Comparison of ENCODE assay signal across 10 cellular contexts in genomic region chr20:35457539-35457938, GRCh38. TPM values are rescaled to one million over a fixed set of nuclear protein-coding genes. Genes with fewer than 3 reads are reported as not detected.
DNase-seq lines count a peak whose midpoint lies in the region; ATAC-seq, FAIRE-seq and TF ChIP-seq lines count a peak whose summit lies in the region.
"Not testable (repeated sequence)": the region's sequence is repeated elsewhere in the genome, so short reads cannot be mapped to it uniquely, and the experiment has no call there.
"Had no signal": no experiment of that assay in that cellular context is flagged by ENCODE, and none has a peak within 500 bp of the region (broad histone marks: within the 10 kb centered on the region; RNA-seq: fewer than 3 reads in every experiment).

No MANE protein-coding gene starts in this region.

- not testable (repeated sequence) for TF ChIP-seq RAD21 in GM12878 (IDR thresholded peaks at IDR 0.05; ENCODE audit: insufficient read depth, low read depth, low read length)

- H3K27ac ChIP-seq in DOHH2 (ENCODE audit: low read depth, low read length); GM12878 (ENCODE audit: control insufficient read depth, insufficient read depth): not testable (repeated sequence)
- peak overlapping the region; percentile 22 for H3K27ac ChIP-seq in RWPE1

- in situ Hi-C loops in GM12878 (cut with MboI) = not testable (repeated sequence)

- peaks cover 30% of the 10 kb centered on the region for H3K4me1 Mint-ChIP-seq in activated naive CD8-positive, alpha-beta T cell treated with anti-CD3 and anti-CD28 coated beads, Interleukin-2, amount 10 ng/mL, durations not matched to agents 7 days and 5 days
- peaks cover 37% of the 10 kb centered on the region for H3K4me1 Mint-ChIP-seq in nephron progenitor cell
- H3K4me1 Mint-ChIP-seq in stimulated activated effector memory CD8-positive, alpha-beta T cell treated with anti-CD3 and anti-CD28 coated beads, Interleukin-12 subunit alpha, Interleukin-12 subunit beta, amount 100 ng/mL, for 72 hours = not testable (repeated sequence)

- not testable (repeated sequence) for FAIRE-seq in GM12878 (lab: Jason Lieb, UNC)

- 50% methylated on average over 2 of the region's 2 CpGs for WGBS in GM12878 (ENCODE audit: insufficient coverage, insufficient replicate concordance, low lambda C conversion rate, missing lambda C conversion rate)

- H3K9ac ChIP-seq in Loucy (ENCODE audit: low read depth, low read length, poor library complexity, severe bottlenecking) = peak overlapping the region; percentile 46
- H3K9ac ChIP-seq in GM12878 (ENCODE audit: control insufficient read depth, insufficient read depth, low read length) = not testable (repeated sequence)

- TF ChIP-seq POLR2A in GM12878 (IDR thresholded peaks at IDR 0.05; ENCODE audit: low read depth, low read length) = not testable (repeated sequence)

- not testable (repeated sequence) for H3K9me2 ChIP-seq in DOHH2 (replicated peaks; ENCODE audit: control insufficient read depth, low read length); Loucy (replicated peaks; ENCODE audit: low read depth, low read length)

- not testable (repeated sequence) for H3K27ac Mint-ChIP-seq in activated naive CD8-positive, alpha-beta T cell treated with anti-CD3 and anti-CD28 coated beads, Interleukin-2, amount 10 ng/mL, durations not matched to agents 7 days and 5 days
- H3K27ac Mint-ChIP-seq in nephron progenitor cell = peak overlapping the region; percentile 29
- H3K27ac Mint-ChIP-seq in stimulated activated effector memory CD8-positive, alpha-beta T cell treated with anti-CD3 and anti-CD28 coated beads, Interleukin-12 subunit alpha, Interleukin-12 subunit beta, amount 100 ng/mL, for 72 hours = peak overlapping the region; percentile 4

- not testable (repeated sequence) for H4K20me1 ChIP-seq in DOHH2 (ENCODE audit: control insufficient read depth, insufficient read depth, low read depth, low read length); Loucy (ENCODE audit: insufficient read depth, low read length, poor library complexity, severe bottlenecking); GM12878 (ENCODE audit: control insufficient read depth, insufficient read depth)

- DNase-seq in RWPE1 (ENCODE audit: low spot score); activated naive CD8-positive, alpha-beta T cell treated with anti-CD3 and anti-CD28 coated beads, Interleukin-2, amount 10 ng/mL, durations not matched to agents 7 days and 5 days; GM12878 (ENCODE audit: low read depth, low spot score); nephron progenitor cell; stimulated activated effector memory CD8-positive, alpha-beta T cell treated with anti-CD3 and anti-CD28 coated beads, Interleukin-12 subunit alpha, Interleukin-12 subunit beta, amount 100 ng/mL, for 72 hours (ENCODE audit: low spot score in 2 of 2): not testable (repeated sequence)

- SMC1A ChIA-PET in GM12878 (lab: Charles Lee; ENCODE audit: uncharacterized antibody, unreplicated experiment) = interaction anchor here (1.0 to 2.0 kb wide), 3 partner anchors 12 to 312 kb away, joined by 3 to 5 read pairs (median 3); no protein-coding TSS in a partner anchor

- ATAC-seq in activated naive CD8-positive, alpha-beta T cell treated with anti-CD3 and anti-CD28 coated beads, Interleukin-2, amount 10 ng/mL, durations not matched to agents 7 days and 5 days (ENCODE audit: low read depth); GM12878; stimulated activated effector memory CD8-positive, alpha-beta T cell treated with anti-CD3 and anti-CD28 coated beads, Interleukin-12 subunit alpha, Interleukin-12 subunit beta, amount 100 ng/mL, for 72 hours: not testable (repeated sequence)

- peak overlapping the region; percentile 2 for H3K4me3 Mint-ChIP-seq in activated naive CD8-positive, alpha-beta T cell treated with anti-CD3 and anti-CD28 coated beads, Interleukin-2, amount 10 ng/mL, durations not matched to agents 7 days and 5 days
- H3K4me3 Mint-ChIP-seq in nephron progenitor cell = peak overlapping the region; percentile 62
- H3K4me3 Mint-ChIP-seq in stimulated activated effector memory CD8-positive, alpha-beta T cell treated with anti-CD3 and anti-CD28 coated beads, Interleukin-12 subunit alpha, Interleukin-12 subunit beta, amount 100 ng/mL, for 72 hours = not testable (repeated sequence)

- not testable (repeated sequence) for BruUV-seq in GM12878 (replicated peaks; lab: Mats Ljungman, UMichigan)

- RAD21 ChIA-PET in GM12878 (lab: Charles Lee; ENCODE audit: unreplicated experiment) = not testable (repeated sequence)

- not testable (repeated sequence) for H2AFZ ChIP-seq in Loucy (ENCODE audit: low read length); GM12878 (ENCODE audit: control insufficient read depth, low read depth, low read length)

- not testable (repeated sequence) for H3K4me3 ChIP-seq in DOHH2 (ENCODE audit: low read length); GM12878
- peak overlapping the region; percentile 4 for H3K4me3 ChIP-seq in Loucy (ENCODE audit: low read length, poor library complexity, severe bottlenecking)

- TF ChIP-seq EP300 in GM12878 (IDR thresholded peaks at IDR 0.05; ENCODE audit: borderline replicate concordance in 1 of 2, control insufficient read depth in 1 of 2, low read depth in 2 of 2, low read length in 2 of 2) = not testable (repeated sequence)

- H3K9me3 ChIP-seq in DOHH2 (ENCODE audit: control insufficient read depth, insufficient read depth, low read length); Loucy (ENCODE audit: insufficient read depth, low read depth, low read length); GM12878 (replicated peaks; ENCODE audit: control insufficient read depth, insufficient read depth, low read length): not testable (repeated sequence)

- peaks cover 11% of the 10 kb centered on the region; the same call in 1 of the 2 replicates for H3F3A ChIP-seq in DOHH2 (ENCODE audit: control insufficient read depth, insufficient read depth)
- not testable (repeated sequence) for H3F3A ChIP-seq in Loucy (ENCODE audit: low read depth)

- H3K27me3 ChIP-seq in DOHH2 (ENCODE audit: control insufficient read depth, low read length); Loucy (ENCODE audit: insufficient read depth, low read length, poor library complexity, severe bottlenecking); GM12878 (replicated peaks in 1 of 2; ENCODE audit: control insufficient read depth in 2 of 2, insufficient read depth in 2 of 2, low read length in 1 of 2): not testable (repeated sequence)

- H3K27me3 Mint-ChIP-seq in activated naive CD8-positive, alpha-beta T cell treated with anti-CD3 and anti-CD28 coated beads, Interleukin-2, amount 10 ng/mL, durations not matched to agents 7 days and 5 days; nephron progenitor cell (ENCODE audit: low read depth, poor library complexity): not testable (repeated sequence)

- not testable (repeated sequence) for TF ChIP-seq CTCF in DOHH2 (IDR thresholded peaks at IDR 0.05; ENCODE audit: low read depth, low read length, poor library complexity, severe bottlenecking); Loucy (conservative IDR thresholded peaks at IDR 0.05; ENCODE audit: low read length); RWPE1 (conservative IDR thresholded peaks at IDR 0.05; ENCODE audit: low read depth); GM12878 (IDR thresholded peaks at IDR 0.05 in 2 of 3, conservative IDR thresholded peaks at IDR 0.05 in 1 of 3; ENCODE audit: control insufficient read depth in 2 of 3, extremely low read depth in 1 of 3, insufficient read depth in 1 of 3, low read depth in 3 of 3, low read length in 3 of 3); nephron progenitor cell (IDR thresholded peaks at IDR 0.05)

- H3K36me3 Mint-ChIP-seq in activated naive CD8-positive, alpha-beta T cell treated with anti-CD3 and anti-CD28 coated beads, Interleukin-2, amount 10 ng/mL, durations not matched to agents 7 days and 5 days = not testable (repeated sequence)
- peaks cover 38% of the 10 kb centered on the region for H3K36me3 Mint-ChIP-seq in nephron progenitor cell (ENCODE audit: low read depth)
- H3K36me3 Mint-ChIP-seq in stimulated activated effector memory CD8-positive, alpha-beta T cell treated with anti-CD3 and anti-CD28 coated beads, Interleukin-12 subunit alpha, Interleukin-12 subunit beta, amount 100 ng/mL, for 72 hours = peaks cover 13% of the 10 kb centered on the region

- POLR2A ChIA-PET in RWPE1 (lab: Yijun Ruan, JAX; ENCODE audit: low non-redundant PET) = not testable (repeated sequence)
- POLR2A ChIA-PET in activated naive CD8-positive, alpha-beta T cell treated with anti-CD3 and anti-CD28 coated beads, Interleukin-2, amount 10 ng/mL, durations not matched to agents 7 days and 5 days (lab: Charles Lee) = interaction anchor here (4.3 kb wide), 1 partner anchor 32 kb away, joined by 30 read pairs; no protein-coding TSS in a partner anchor
- POLR2A ChIA-PET in GM12878 (lab: Charles Lee) = interaction anchor here (1.4 kb wide), 1 partner anchor 496 kb away, joined by 3 read pairs; no protein-coding TSS in a partner anchor

- CTCF ChIA-PET in RWPE1 (lab: Yijun Ruan, JAX) = interaction anchor here (0.8 to 1.2 kb wide), 2 partner anchors 23 to 209 kb away, joined by 5 to 8 read pairs; no protein-coding TSS in a partner anchor
- CTCF ChIA-PET in GM12878 (lab: Yijun Ruan, JAX) = interaction anchor here (0.9 to 7.3 kb wide), 7 partner anchors 7 to 426 kb away, joined by 3 to 56 read pairs (median 4); no protein-coding TSS in a partner anchor

- not testable (repeated sequence) for H3K9me3 Mint-ChIP-seq in activated naive CD8-positive, alpha-beta T cell treated with anti-CD3 and anti-CD28 coated beads, Interleukin-2, amount 10 ng/mL, durations not matched to agents 7 days and 5 days; stimulated activated effector memory CD8-positive, alpha-beta T cell treated with anti-CD3 and anti-CD28 coated beads, Interleukin-12 subunit alpha, Interleukin-12 subunit beta, amount 100 ng/mL, for 72 hours
- peaks cover 17% of the 10 kb centered on the region for H3K9me3 Mint-ChIP-seq in nephron progenitor cell

- H3K36me3 ChIP-seq in DOHH2 (ENCODE audit: control insufficient read depth, low read length) = peaks cover 30% of the 10 kb centered on the region
- not testable (repeated sequence) for H3K36me3 ChIP-seq in Loucy (ENCODE audit: insufficient read depth, low read length); GM12878 (ENCODE audit: control insufficient read depth in 2 of 2, insufficient read depth in 2 of 2, low read length in 1 of 2)

- H3K4me1 ChIP-seq in DOHH2 (ENCODE audit: control insufficient read depth, low read length) = peaks cover 40% of the 10 kb centered on the region
- H3K4me1 ChIP-seq in Loucy (ENCODE audit: insufficient read depth, low read length, poor library complexity, severe bottlenecking) = peaks cover 34% of the 10 kb centered on the region
- not testable (repeated sequence) for H3K4me1 ChIP-seq in GM12878 (ENCODE audit: control insufficient read depth, insufficient read depth, low read length)

- peaks cover 37% of the 10 kb centered on the region for H3K79me2 ChIP-seq in DOHH2 (ENCODE audit: control insufficient read depth, low read length)
- peaks cover 31% of the 10 kb centered on the region for H3K79me2 ChIP-seq in Loucy (ENCODE audit: insufficient read depth, low read length)
- H3K79me2 ChIP-seq in GM12878 (ENCODE audit: control insufficient read depth, insufficient read depth, low read length) = not testable (repeated sequence)

- intact Hi-C loops in GM12878 (cut with micrococcal nuclease; ENCODE audit: unreplicated experiment) = not testable (repeated sequence)

- H3K4me2 ChIP-seq in DOHH2 (ENCODE audit: low read length) (peak overlapping the region; percentile 38; the same call in 1 of the 2 replicates), Loucy (ENCODE audit: low read depth, low read length, poor library complexity, severe bottlenecking) (peak overlapping the region; percentile 70), GM12878 (ENCODE audit: control insufficient read depth, insufficient read depth) (peak overlapping the region; percentile 41; the same call in 1 of the 2 replicates)

RNA-seq across cellular contexts. Expression of gene CEP250, which starts 2.1 kb away (rescaled TPM):
- total RNA-seq in activated naive CD8-positive, alpha-beta T cell treated with anti-CD3 and anti-CD28 coated beads, Interleukin-2, amount 10 ng/mL, durations not matched to agents 7 days and 5 days = 10 to 100 TPM; 82.9 to 84.5 TPM
- total RNA-seq in GM12878 (2013; cell fraction: nucleolus; rRNA removed) = 42.9 and 44.5 TPM in 2 replicates
- total RNA-seq in GM12878 (2014; rRNA removed) (26.1 and 27.4 TPM in 2 replicates), GM12878 (2014; rRNA removed; fragmentation: Illumina TruSeq; extraction: Trizol) (25.2 and 27.4 TPM in 2 replicates), GM12878 (2021) (36.9 and 41.6 TPM in 2 replicates)
- polyA plus RNA-seq in GM12878 (2011; ENCODE audit: low read depth) = 8.2 TPM
- polyA plus RNA-seq in GM12878 (2011; rRNA removed) (11.5 TPM in 2 replicates), GM12878 (2014; fragmentation: Illumina TruSeq; extraction: Trizol) (9.6 and 23.9 TPM in 2 replicates), GM12878 (2014; fragmentation: Nextera tagmentation; extraction: Ambion mirVana) (1 to 10 TPM; 2.4 to 3.2 TPM), GM12878 (2014; rRNA removed) (23.5 and 30.3 TPM in 2 replicates), GM12878 (2016; fragmentation: Nextera tagmentation; extraction: Ambion mirVana) (10 to 100 TPM; 30.1 to 33.4 TPM)
- 10.2 and 11.9 TPM in 2 replicates for polyA plus RNA-seq in GM12878 (2011; cell fraction: cytosol; rRNA removed)
- polyA plus RNA-seq in GM12878 (2011; cell fraction: nucleus; rRNA removed) = 19.6 and 27.2 TPM in 2 replicates
- polyA plus RNA-seq in GM12878 (2012) = 20.4 and 21.7 TPM in 2 replicates
- polyA minus RNA-seq in GM12878 (2011; rRNA and poly(A)+ RNA removed) = 7.4 and 16.0 TPM in 2 replicates
- 7.5 and 8.8 TPM in 2 replicates for polyA minus RNA-seq in GM12878 (2011; cell fraction: cytosol; rRNA and poly(A)+ RNA removed)
- 5.8 and 12.1 TPM in 2 replicates for polyA minus RNA-seq in GM12878 (2011; cell fraction: nucleus; rRNA and poly(A)+ RNA removed)

RNA-seq across cellular contexts. Expression of gene GDF5, which starts 19.5 kb away (rescaled TPM):
- total RNA-seq in activated naive CD8-positive, alpha-beta T cell treated with anti-CD3 and anti-CD28 coated beads, Interleukin-2, amount 10 ng/mL, durations not matched to agents 7 days and 5 days = not detected
- total RNA-seq in GM12878 (2013; cell fraction: nucleolus; rRNA removed) = not detected in 2 replicates
- total RNA-seq in GM12878 (2014; rRNA removed) (0.06 TPM in 1 of 2 replicates, not detected in the other), GM12878 (2014; rRNA removed; fragmentation: Illumina TruSeq; extraction: Trizol) (not detected in 2 replicates), GM12878 (2021) (0.10 TPM in 1 of 2 replicates, not detected in the other)
- polyA plus RNA-seq in GM12878 (2011; ENCODE audit: low read depth) = not detected
- polyA plus RNA-seq in GM12878 (2011; rRNA removed) (not detected in 2 replicates), GM12878 (2014; fragmentation: Illumina TruSeq; extraction: Trizol) (not detected in 2 replicates), GM12878 (2014; fragmentation: Nextera tagmentation; extraction: Ambion mirVana) (not detected), GM12878 (2014; rRNA removed) (0.04 TPM in 1 of 2 replicates, not detected in the other), GM12878 (2016; fragmentation: Nextera tagmentation; extraction: Ambion mirVana) (not detected)
- polyA plus RNA-seq in GM12878 (2011; cell fraction: cytosol; rRNA removed) = 0.01 TPM in 1 of 2 replicates, not detected in the other
- polyA plus RNA-seq in GM12878 (2011; cell fraction: nucleus; rRNA removed) = 0.04 TPM in 1 of 2 replicates, not detected in the other
- not detected in 2 replicates for polyA plus RNA-seq in GM12878 (2012)
- polyA minus RNA-seq in GM12878 (2011; rRNA and poly(A)+ RNA removed) = not detected in 2 replicates
- polyA minus RNA-seq in GM12878 (2011; cell fraction: cytosol; rRNA and poly(A)+ RNA removed) = not detected in 2 replicates
- not detected in 2 replicates for polyA minus RNA-seq in GM12878 (2011; cell fraction: nucleus; rRNA and poly(A)+ RNA removed)
- total RNA-seq: HT-29 had no signal
- polyA plus RNA-seq: A549, IgD-negative memory B cell had no signal

RNA-seq across cellular contexts. Expression of gene UQCC1, which starts 45.8 kb away (rescaled TPM):
- 10 to 100 TPM; 58.7 to 63.7 TPM for total RNA-seq in activated naive CD8-positive, alpha-beta T cell treated with anti-CD3 and anti-CD28 coated beads, Interleukin-2, amount 10 ng/mL, durations not matched to agents 7 days and 5 days
- 130 and 131 TPM in 2 replicates for total RNA-seq in GM12878 (2013; cell fraction: nucleolus; rRNA removed)
- total RNA-seq in GM12878 (2014; rRNA removed) (51.1 and 55.4 TPM in 2 replicates), GM12878 (2014; rRNA removed; fragmentation: Illumina TruSeq; extraction: Trizol) (37.0 and 38.3 TPM in 2 replicates), GM12878 (2021) (58.3 and 63.1 TPM in 2 replicates)
- 25.6 TPM for polyA plus RNA-seq in GM12878 (2011; ENCODE audit: low read depth)
- polyA plus RNA-seq in GM12878 (2011; rRNA removed) (72.9 and 76.4 TPM in 2 replicates), GM12878 (2014; fragmentation: Illumina TruSeq; extraction: Trizol) (57.8 and 70.4 TPM in 2 replicates), GM12878 (2014; fragmentation: Nextera tagmentation; extraction: Ambion mirVana) (10 to 100 TPM; 30.7 to 38.6 TPM), GM12878 (2014; rRNA removed) (54.2 and 62.2 TPM in 2 replicates), GM12878 (2016; fragmentation: Nextera tagmentation; extraction: Ambion mirVana) (10 to 100 TPM; 54.8 to 62.4 TPM)
- polyA plus RNA-seq in GM12878 (2011; cell fraction: cytosol; rRNA removed) = 55.8 and 56.6 TPM in 2 replicates
- polyA plus RNA-seq in GM12878 (2011; cell fraction: nucleus; rRNA removed) = 146 and 213 TPM in 2 replicates
- polyA plus RNA-seq in GM12878 (2012) = 34.7 and 35.9 TPM in 2 replicates
- 39.6 and 42.6 TPM in 2 replicates for polyA minus RNA-seq in GM12878 (2011; rRNA and poly(A)+ RNA removed)
- 20.0 and 25.1 TPM in 2 replicates for polyA minus RNA-seq in GM12878 (2011; cell fraction: cytosol; rRNA and poly(A)+ RNA removed)
- polyA minus RNA-seq in GM12878 (2011; cell fraction: nucleus; rRNA and poly(A)+ RNA removed) = 52.5 and 64.1 TPM in 2 replicates
